Comparison of ENCODE assay signal across 8 cellular contexts in the genomic region with DNA sequence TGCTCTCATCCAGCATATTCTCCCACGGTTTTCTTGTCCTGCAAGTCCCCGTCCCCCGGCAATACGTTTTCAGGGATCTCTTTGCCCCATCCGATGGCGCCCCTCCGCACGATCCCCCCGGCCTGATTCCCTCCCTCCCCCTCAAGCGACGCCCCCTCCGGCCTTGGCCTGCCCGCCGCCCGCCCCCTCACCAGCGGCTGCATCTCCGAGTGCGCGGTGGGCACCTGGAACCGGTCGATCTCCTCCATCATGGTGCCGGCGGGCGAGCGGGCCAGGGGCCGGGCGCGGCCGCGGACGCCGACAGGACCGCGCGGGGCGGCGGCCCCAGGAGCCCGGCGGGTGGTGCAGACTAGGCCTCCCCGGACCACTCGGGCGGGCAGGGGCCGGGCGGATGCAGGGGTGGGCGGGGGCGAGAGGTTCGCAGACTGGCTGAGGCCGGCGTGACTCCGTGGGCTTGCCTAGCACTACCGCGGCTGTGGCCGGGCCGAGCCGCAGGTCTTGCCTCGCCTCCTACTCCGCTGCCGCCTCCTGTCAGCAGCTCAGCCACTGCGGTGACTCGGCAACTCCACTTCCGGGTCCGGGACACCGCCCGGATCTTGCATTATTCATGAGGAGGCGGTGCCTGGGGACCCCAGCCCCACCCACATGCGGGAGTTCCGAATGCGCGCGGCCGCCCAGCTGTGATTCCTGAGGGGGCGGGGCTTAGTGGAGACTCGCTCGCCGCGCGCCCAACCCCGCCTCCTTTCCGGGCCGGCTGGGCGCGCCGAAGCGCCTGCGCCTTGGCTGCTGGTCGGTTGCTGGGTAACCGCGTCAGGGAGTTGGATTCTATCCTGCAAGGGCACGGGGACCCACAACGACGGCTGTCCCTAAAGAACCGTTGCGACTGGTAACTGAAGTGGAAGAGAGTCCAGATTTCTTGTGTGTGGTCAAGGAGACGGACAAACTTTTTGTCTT. TPM values are rescaled to one million over a fixed set of nuclear protein-coding genes. Genes with fewer than 3 reads are reported as not detected.
DNase-seq lines count a peak whose midpoint lies in the region; ATAC-seq and TF ChIP-seq lines count a peak whose summit lies in the region.

A gene (plus strand): TSS at position 793 of the 954 bp plus-strand sequence. CDS start 201 bp downstream, outside the sequence.
A gene with protein sequence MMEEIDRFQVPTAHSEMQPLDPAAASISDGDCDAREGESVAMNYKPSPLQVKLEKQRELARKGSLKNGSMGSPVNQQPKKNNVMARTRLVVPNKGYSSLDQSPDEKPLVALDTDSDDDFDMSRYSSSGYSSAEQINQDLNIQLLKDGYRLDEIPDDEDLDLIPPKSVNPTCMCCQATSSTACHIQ (minus strand): TSS at position 558 of the 954 bp plus-strand sequence. CDS start 307 bp downstream, at position 251.

- H3K36me3 Mint-ChIP-seq in nephron (ENCODE audit: low read depth), result no peaks in the 10 kb centered on the region

- peak; percentile 94 for ATAC-seq in stimulated activated naive CD8-positive, alpha-beta T cell treated with anti-CD3 and anti-CD28 coated beads, Interleukin-15, Interleukin-2, amounts not matched to agents 100 U/mL and 50 U/mL, for 24 hours

- H3K36me3 ChIP-seq in HAP-1 (replicated peaks), result peaks cover 4% of the 10 kb centered on the region
- H3K36me3 ChIP-seq in MG63, result no peaks in the 10 kb centered on the region

- H3K4me1 ChIP-seq in HAP-1, result peaks cover 19% of the 10 kb centered on the region

- peaks cover 16% of the 10 kb centered on the region for H3K4me1 Mint-ChIP-seq in nephron

- H3K27me3 ChIP-seq in HAP-1 (ENCODE audit: low read depth), result no peaks in the 10 kb centered on the region
- no peaks in the 10 kb centered on the region for H3K27me3 ChIP-seq in MG63

- H3K9me3 ChIP-seq in HAP-1 (no peaks in the 10 kb centered on the region), MG63 (no peaks in the 10 kb centered on the region)

- H3K4me3 Mint-ChIP-seq in nephron, result peak within 1 kb of the TSS; percentile 94 to 95 (median 95)

- TF ChIP-seq CTCF in fibroblast of the aortic adventitia (IDR thresholded peaks at IDR 0.05; ENCODE audit: insufficient read depth, low read length) (no peak), nephron (IDR thresholded peaks at IDR 0.05; ENCODE audit: unreplicated experiment in 3 of 3) (no peak)

- in situ Hi-C loops in G401 (cut with HindIII; ENCODE audit: low sequenced_read_pairs) (no loop called here), HAP-1 (cut with MboI; ENCODE audit: low sequenced_read_pairs) (no loop called here)

- no peaks in the 10 kb centered on the region for H3K9me3 Mint-ChIP-seq in nephron

- H3K4me3 ChIP-seq in HAP-1 (peak within 1 kb of the TSS; percentile 78), MG63 (peak within 1 kb of the TSS; percentile 71), fibroblast of the aortic adventitia (ENCODE audit: low read depth, low read length) (peak within 1 kb of the TSS; percentile 94)

- peak within 1 kb of the TSS; percentile 20 to 81 (median 81) for H3K27ac Mint-ChIP-seq in nephron

- DNase-seq in G401 (ENCODE audit: low spot score) (peak; percentile 99), HAP-1 (ENCODE audit: low spot score in 2 of 2) (peak; percentile 92 to 99), MG63 (peak; percentile 94), SHP77 (lab: John Stamatoyannopoulos, UW) (peak; percentile 86 to 90), activated gamma-delta T cell (lab: John Stamatoyannopoulos, UW) (peak; percentile 97), fibroblast of the aortic adventitia (ENCODE audit: low read depth) (peak; percentile 96)
- peak; percentile 99 for DNase-seq in stimulated activated naive CD8-positive, alpha-beta T cell treated with anti-CD3 and anti-CD28 coated beads, Interleukin-15, Interleukin-2, amounts not matched to agents 100 U/mL and 50 U/mL, for 24 hours

- H3K27me3 Mint-ChIP-seq in nephron (ENCODE audit: low read depth), result peaks cover 30% of the 10 kb centered on the region

RNA-seq across cellular contexts. Expression of the first gene that starts in this region (rescaled TPM):
- total RNA-seq in G401 (2014; rRNA removed; shearing (Covaris generic)), result not detected in 2 replicates
- not detected in 2 replicates for total RNA-seq in MG63 (2014; rRNA removed; shearing (Covaris generic); ENCODE audit: low replicate concordance)
- 1.1 TPM in 1 of 2 replicates, not detected in the other for total RNA-seq in fibroblast of the aortic adventitia (ENCODE audit: low replicate concordance)

RNA-seq across cellular contexts. Expression of the second gene that starts in this region (rescaled TPM):
- total RNA-seq in G401 (2014; rRNA removed; shearing (Covaris generic)), result 5.2 TPM in 2 replicates
- 3.1 and 7.7 TPM in 2 replicates for total RNA-seq in MG63 (2014; rRNA removed; shearing (Covaris generic); ENCODE audit: low replicate concordance)
- 6.1 and 7.0 TPM in 2 replicates for total RNA-seq in fibroblast of the aortic adventitia (ENCODE audit: low replicate concordance)

Comparison
In these comparisons a context has a peak if more than half of its experiments do, and no peak if none do; other contexts are left out.
1. Peak in every context shown above with its lines: DNase-seq, ATAC-seq and H3K4me3 ChIP-seq.